In the genomic region with DNA sequence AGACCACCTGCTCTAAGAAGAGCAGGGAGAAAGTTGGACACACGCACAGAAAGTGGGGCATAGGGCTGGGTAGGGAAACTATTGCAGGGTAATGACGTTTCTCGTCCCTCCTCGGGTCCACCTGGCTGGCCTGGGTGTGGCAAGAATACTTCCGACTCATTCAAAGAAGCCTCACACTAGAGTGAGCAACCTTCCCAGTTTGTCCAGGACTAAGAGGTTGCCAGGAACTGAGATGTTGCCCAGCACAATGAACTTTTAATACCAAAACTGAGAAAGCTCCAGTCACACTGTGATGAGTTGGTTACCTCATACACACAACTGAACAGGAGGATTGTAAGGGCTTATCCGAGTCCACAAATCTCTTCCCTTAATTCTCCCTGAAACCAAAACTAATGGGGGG, we compare ENCODE assay signal across 18 cellular contexts.
A peak's percentile ranks its signal among the peaks of the same experiment; 100 is the strongest.
DNase-seq lines count a peak whose midpoint lies in the region; ATAC-seq and TF ChIP-seq lines count a peak whose summit lies in the region.
"Had no signal": no experiment of that assay in that cellular context is flagged by ENCODE, and none has a peak within 500 bp of the region (broad histone marks: within the 10 kb centered on the region; RNA-seq: fewer than 3 reads in every experiment).

No MANE protein-coding gene starts in this region.

- H3K4ac ChIP-seq in trophoblast cell (ENCODE audit: low read depth, low read length), result no peak overlapping the region

- H3K27ac Mint-ChIP-seq in T-helper 2 cell treated with Interferon-gamma antibody and Interleukin-4, amounts not matched to agents 5 μg/mL and 100 μg/mL, for 36 hours, result no peak overlapping the region
- H3K27ac Mint-ChIP-seq: CD4-positive, CD25-positive, alpha-beta regulatory T cell; IgD-negative memory B cell had no signal

- no peak for TF ChIP-seq RAD21 in HCT116 (IDR thresholded peaks at IDR 0.05; ENCODE audit: low read depth)

- H3K4me1 ChIP-seq in HCT116 (ENCODE audit: control insufficient read depth in 1 of 2, insufficient read depth in 2 of 2, low read length in 2 of 2), result peaks cover 5 to 19% of the 10 kb centered on the region in 2 experiments
- H3K4me1 ChIP-seq in PC-9 (replicated peaks; ENCODE audit: insufficient read depth), result peaks cover 69% of the 10 kb centered on the region
- H3K4me1 ChIP-seq in foreskin keratinocyte, result peaks cover 9% of the 10 kb centered on the region
- H3K4me1 ChIP-seq in trophoblast cell (ENCODE audit: control insufficient read depth in 1 of 2, insufficient read depth in 2 of 2, low read length in 2 of 2), result peaks cover 9 to 13% of the 10 kb centered on the region in 2 experiments
- H3K4me1 ChIP-seq: SJSA1 had no signal

- no peak overlapping the region for H3K9ac ChIP-seq in HCT116 (ENCODE audit: low read length)
- H3K9ac ChIP-seq in trophoblast cell (ENCODE audit: low read length), result no peak overlapping the region

- H3K4me2 ChIP-seq in HCT116 (ENCODE audit: low read length), result no peak overlapping the region
- peak overlapping the region; percentile 61 for H3K4me2 ChIP-seq in PC-9
- no peak overlapping the region for H3K4me2 ChIP-seq in trophoblast cell (ENCODE audit: low read length)

- TF ChIP-seq CTCF in HCT116 (IDR thresholded peaks at IDR 0.05 in 2 of 3, conservative IDR thresholded peaks at IDR 0.05 in 1 of 3; ENCODE audit: borderline replicate concordance in 1 of 3, insufficient read depth in 1 of 3, low read depth in 2 of 3, low read length in 2 of 3) (no peak), PC-9 (conservative IDR thresholded peaks at IDR 0.05) (no peak), foreskin keratinocyte (conservative IDR thresholded peaks at IDR 0.05) (no peak), GM13977 (IDR thresholded peaks at IDR 0.05; ENCODE audit: extremely low read depth, insufficient read depth, missing control alignments) (no peak)

- no peaks in the 10 kb centered on the region for H4K20me1 ChIP-seq in HCT116 (ENCODE audit: insufficient read depth)
- no peaks in the 10 kb centered on the region for H4K20me1 ChIP-seq in PC-9 (ENCODE audit: insufficient read depth)

- no peak overlapping the region for H3K23ac ChIP-seq in trophoblast cell (ENCODE audit: low read length)

- H3K27me3 ChIP-seq in HCT116 (ENCODE audit: insufficient read depth, low read length) (no peaks in the 10 kb centered on the region), PC-9 (ENCODE audit: insufficient read depth, low read depth) (no peaks in the 10 kb centered on the region), foreskin keratinocyte (no peaks in the 10 kb centered on the region), trophoblast cell (ENCODE audit: insufficient read depth, low read length) (no peaks in the 10 kb centered on the region)
- H3K27me3 ChIP-seq: SJSA1 had no signal

- H2BK5ac ChIP-seq in trophoblast cell (ENCODE audit: low read depth, low read length, poor library complexity), result no peak overlapping the region

- H3K4me1 Mint-ChIP-seq in T-helper 2 cell treated with Interferon-gamma antibody and Interleukin-4, amounts not matched to agents 5 μg/mL and 100 μg/mL, for 36 hours (ENCODE audit: low read depth), result peaks cover 4% of the 10 kb centered on the region
- H3K4me1 Mint-ChIP-seq: CD4-positive, CD25-positive, alpha-beta regulatory T cell; IgD-negative memory B cell had no signal

- H2AK5ac ChIP-seq in trophoblast cell (ENCODE audit: low read length), result peak overlapping the region; percentile 11

- peak overlapping the region; percentile 42 for H4K91ac ChIP-seq in trophoblast cell (ENCODE audit: low read depth, low read length)

- no peak overlapping the region for H3K18ac ChIP-seq in trophoblast cell (ENCODE audit: low read length)

- no peak overlapping the region for H2BK120ac ChIP-seq in trophoblast cell (ENCODE audit: insufficient read depth, low read length, poor library complexity)

- no peaks in the 10 kb centered on the region for H3K9me3 Mint-ChIP-seq in T-helper 2 cell treated with Interferon-gamma antibody and Interleukin-4, amounts not matched to agents 5 μg/mL and 100 μg/mL, for 36 hours
- H3K9me3 Mint-ChIP-seq: IgD-negative memory B cell had no signal

- H3K9me3 ChIP-seq in HCT116 (ENCODE audit: control insufficient read depth in 1 of 2, insufficient read depth in 1 of 2, low read depth in 1 of 2, low read length in 2 of 2), result no peaks in the 10 kb centered on the region
- no peaks in the 10 kb centered on the region for H3K9me3 ChIP-seq in PC-9 (ENCODE audit: insufficient read depth, low read depth)
- H3K9me3 ChIP-seq in trophoblast cell (ENCODE audit: insufficient read depth, low read depth, low read length), result no peaks in the 10 kb centered on the region
- H3K9me3 ChIP-seq: SJSA1 had no signal

- BruUV-seq in HCT116 (replicated peaks; lab: Mats Ljungman, UMichigan) (no TSS peak), PC-9 (replicated peaks; lab: Mats Ljungman, UMichigan) (no TSS peak)

- CTCF ChIA-PET in HCT116 (lab: Charles Lee), result no interaction called here
- CTCF ChIA-PET in PC-9 (lab: Charles Lee), result interaction anchor here (1.0 kb wide), 1 partner anchor 54 kb away, joined by 12 read pairs; no protein-coding TSS in a partner anchor

- no peaks in the 10 kb centered on the region for H3K27me3 Mint-ChIP-seq in T-helper 2 cell treated with Interferon-gamma antibody and Interleukin-4, amounts not matched to agents 5 μg/mL and 100 μg/mL, for 36 hours (ENCODE audit: low read depth)
- H3K27me3 Mint-ChIP-seq: CD4-positive, CD25-positive, alpha-beta regulatory T cell had no signal

- peaks cover 38% of the 10 kb centered on the region for H3F3A ChIP-seq in PC-9 (ENCODE audit: insufficient read depth, low read depth)

- peaks cover 23% of the 10 kb centered on the region for H3K79me1 ChIP-seq in trophoblast cell (ENCODE audit: low read length)

- H2AFZ ChIP-seq in HCT116 (ENCODE audit: low read depth, low read length, poor library complexity, severe bottlenecking) (peak overlapping the region; percentile 45), PC-9 (no peak overlapping the region), trophoblast cell (ENCODE audit: insufficient read depth, low read length, poor library complexity) (no peak overlapping the region)

- peak overlapping the region; percentile 33 for H2BK12ac ChIP-seq in trophoblast cell (ENCODE audit: low read length)

- H3K14ac ChIP-seq in trophoblast cell (ENCODE audit: low read length), result no peak overlapping the region

- H3K27ac ChIP-seq in HCT116 (ENCODE audit: low read depth, low read length) (no peak overlapping the region), PC-9 (peak overlapping the region; percentile 96), foreskin keratinocyte (no peak overlapping the region), trophoblast cell (ENCODE audit: low read depth, low read length) (no peak overlapping the region)
- H3K27ac ChIP-seq: SJSA1 had no signal

- no CpG with 5 or more reads among the region's 6 CpGs for WGBS in trophoblast cell (ENCODE audit: extremely low coverage, insufficient coverage, insufficient read length)

- POLR2A ChIA-PET in HCT116 (lab: Charles Lee), result no interaction called here
- POLR2A ChIA-PET in PC-9 (lab: Charles Lee; ENCODE audit: unreplicated experiment), result interaction anchor here (0.5 to 0.7 kb wide), 3 partner anchors 19 to 140 kb away, joined by 5 to 15 read pairs (median 5); no protein-coding TSS in a partner anchor

- H4K8ac ChIP-seq in trophoblast cell (ENCODE audit: low read depth, low read length), result no peak overlapping the region

- H3K36me3 ChIP-seq in HCT116 (ENCODE audit: control insufficient read depth in 1 of 2, insufficient read depth in 2 of 2, low read length in 2 of 2) (no peaks in the 10 kb centered on the region), PC-9 (ENCODE audit: low read depth) (no peaks in the 10 kb centered on the region), trophoblast cell (ENCODE audit: control insufficient read depth in 1 of 2, insufficient read depth in 2 of 2, low read length in 2 of 2) (peaks cover 0 to 2% of the 10 kb centered on the region in 2 experiments)
- H3K36me3 ChIP-seq: SJSA1 had no signal

- intact Hi-C loops in HCT116 (cut with micrococcal nuclease) (no loop called here), PC-9 (cut with micrococcal nuclease; ENCODE audit: unreplicated experiment) (loop anchor here (1.0 kb wide), 2 partner anchors 19 to 37 kb away; no protein-coding TSS in a partner anchor)

- H3K4me3 ChIP-seq in HCT116 (replicated peaks in 1 of 2; ENCODE audit: low read depth in 1 of 2, low read length in 2 of 2) (no peak overlapping the region), PC-9 (no peak overlapping the region), trophoblast cell (ENCODE audit: low read depth, low read length) (no peak overlapping the region)
- H3K4me3 ChIP-seq: SJSA1 had no signal

- H3K9me2 ChIP-seq in HCT116 (ENCODE audit: insufficient read depth), result no peaks in the 10 kb centered on the region; the same call in 1 of the 2 replicates
- H3K9me2 ChIP-seq in PC-9 (ENCODE audit: insufficient read depth), result no peaks in the 10 kb centered on the region

- TF ChIP-seq POLR2A in HCT116 (IDR thresholded peaks at IDR 0.05; ENCODE audit: borderline replicate concordance, extremely low read depth, insufficient read depth, insufficient read length), result no peak

- H3K4me3 Mint-ChIP-seq in T-helper 2 cell treated with Interferon-gamma antibody and Interleukin-4, amounts not matched to agents 5 μg/mL and 100 μg/mL, for 36 hours, result no peak overlapping the region
- H3K4me3 Mint-ChIP-seq: CD4-positive, CD25-positive, alpha-beta regulatory T cell; IgD-negative memory B cell had no signal

- ATAC-seq in HCT116, result no peak; the same call in 1 of the 2 replicates
- peak; percentile 36 for ATAC-seq in foreskin keratinocyte
- no peak for ATAC-seq in HG02678 (IDR thresholded peaks at IDR 0.05; ENCODE audit: unreplicated experiment)
- ATAC-seq: Panc1 had no signal

- in situ Hi-C loops in GM13977 (cut with MboI; ENCODE audit: low pct_unique_long_range_greater_than_20kb, low sequenced_read_pairs, unreplicated experiment), result no loop called here

- no peaks in the 10 kb centered on the region for H3K36me3 Mint-ChIP-seq in T-helper 2 cell treated with Interferon-gamma antibody and Interleukin-4, amounts not matched to agents 5 μg/mL and 100 μg/mL, for 36 hours (ENCODE audit: low read depth)
- H3K36me3 Mint-ChIP-seq: CD4-positive, CD25-positive, alpha-beta regulatory T cell; IgD-negative memory B cell had no signal

- H3K79me2 ChIP-seq in HCT116 (ENCODE audit: insufficient read depth, low read length) (no peaks in the 10 kb centered on the region), PC-9 (ENCODE audit: low read depth) (no peaks in the 10 kb centered on the region), trophoblast cell (ENCODE audit: control insufficient read depth, insufficient read depth, low read length, poor library complexity) (peaks cover 5% of the 10 kb centered on the region)

- DNase-seq in HCT116 (ENCODE audit: low read depth, low spot score) (no peak), PC-9 (peak; percentile 72 to 94), foreskin keratinocyte (no peak), trophoblast cell (peak; percentile 40 to 59), GM13977 (ENCODE audit: low spot score) (no peak)
- no peak for DNase-seq in T-helper 2 cell treated with Interferon-gamma antibody and Interleukin-4, amounts not matched to agents 5 μg/mL and 100 μg/mL, for 36 hours (ENCODE audit: low spot score)
- DNase-seq: CD4-positive, CD25-positive, alpha-beta regulatory T cell; COR-L47; Kasumi-1; MM.1S; NCI-H1048; NCI-H1417 treated with DMSO at 0.1 percent for 48 hours; NCI-H1930; NCI-H69 had no signal

- H4K12ac ChIP-seq in trophoblast cell (ENCODE audit: low read depth, low read length), result no peak overlapping the region

- RAD21 ChIA-PET in HCT116 (lab: Charles Lee; ENCODE audit: low non-redundant PET in 1 of 2, low total read pairs in 2 of 2, uncharacterized antibody in 2 of 2, unreplicated experiment in 2 of 2), result no interaction called here

Comparison
In these comparisons a context has a peak if more than half of its experiments do, and no peak if none do; other contexts are left out.
1. DNase-seq: peak in PC-9 (2 of 2) and trophoblast cell (2 of 2); none in HCT116 (single experiment), foreskin keratinocyte (0 of 2), GM13977 (single experiment) and T-helper 2 cell treated with Interferon-gamma antibody and Interleukin-4, amounts not matched to agents 5 μg/mL and 100 μg/mL, for 36 hours (single experiment).